ENCODE assay signal across 1 cellular context in the genomic region with DNA sequence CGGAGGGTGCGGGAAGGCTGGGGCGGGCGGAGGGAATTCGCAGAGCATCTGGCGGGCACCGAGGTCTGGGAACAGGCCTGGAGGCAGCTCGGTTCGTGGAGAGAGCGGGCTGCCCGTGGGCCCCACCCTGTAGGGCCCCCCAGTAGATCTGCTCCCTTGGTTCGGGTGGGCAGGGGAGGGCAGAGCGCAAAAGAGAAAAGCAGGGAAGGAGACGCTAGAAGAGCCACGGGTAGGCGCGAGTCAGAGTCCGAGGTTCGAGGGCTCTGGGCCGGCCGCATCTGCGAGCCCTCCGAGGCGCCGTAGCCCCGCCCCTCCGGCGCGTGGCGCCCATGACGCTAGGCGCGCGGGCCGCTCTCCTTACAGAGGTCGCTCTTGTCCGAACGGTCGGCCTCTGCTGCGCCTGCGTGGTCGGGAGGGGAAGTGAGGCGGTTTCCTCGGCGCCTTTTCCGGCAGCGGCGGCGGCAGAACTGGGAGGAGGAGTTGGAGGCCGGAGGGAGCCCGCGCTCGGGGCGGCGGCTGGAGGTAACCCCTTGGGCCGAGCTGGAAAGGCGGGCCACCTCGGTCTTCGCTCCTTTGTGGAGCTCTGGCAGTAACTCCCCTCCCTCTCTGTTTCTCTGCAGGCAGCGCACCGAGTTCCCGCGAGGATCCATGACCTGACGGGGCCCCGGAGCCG.
TF ChIP-seq lines count a peak whose summit lies in the region.

ARF6 (plus strand) TSS at position 447 of the 673 bp plus-strand sequence. CDS start 655 bp downstream, outside the sequence.

TF ChIP-seq in K562, 482 proteins besides CTCF, POLR2A, EP300 and RAD21 (continued from another document and continues in another):
- TF ChIP-seq SAP30 (IDR thresholded peaks at IDR 0.05; ENCODE audit: borderline replicate concordance, insufficient read depth, low read depth, low read length, poor library complexity, severe bottlenecking) (no peak), C11orf30 (IDR thresholded peaks at IDR 0.05; ENCODE audit: low read depth) (peak; percentile 34), TEAD2 (tag; IDR thresholded peaks at IDR 0.05) (no peak), FOXK1 (CRISPR knock-in tag; IDR thresholded peaks at IDR 0.05; ENCODE audit: borderline replicate concordance) (no peak), GABPB1 (CRISPR knock-in tag; IDR thresholded peaks at IDR 0.05) (peak; percentile 30), CSDE1 (IDR thresholded peaks at IDR 0.05) (no peak), NFIC (IDR thresholded peaks at IDR 0.05) (0 out of 2 replicates have a peak, but pooled peaks have one; percentile 19), CREB3L1 (IDR thresholded peaks at IDR 0.05; ENCODE audit: borderline replicate concordance, low read depth) (peak; percentile 73), SIN3B (IDR thresholded peaks at IDR 0.05; ENCODE audit: low read depth) (peak; percentile 39; the same call in 1 of the 2 replicates), HDAC8 (tag; IDR thresholded peaks at IDR 0.05) (0 out of 2 replicates have a peak, but pooled peaks have one; percentile 51), CHD1 (IDR thresholded peaks at IDR 0.05; ENCODE audit: low read length) (no peak), KDM5B (IDR thresholded peaks at IDR 0.05; ENCODE audit: insufficient replicate concordance, low read depth, low read length) (peak; percentile 82), NFRKB (IDR thresholded peaks at IDR 0.05; ENCODE audit: low read depth) (0 out of 2 replicates have a peak, but pooled peaks have one; percentile 26), ZNF347 (CRISPR knock-in tag; IDR thresholded peaks at IDR 0.05; ENCODE audit: low read depth) (no peak), MTA3 (IDR thresholded peaks at IDR 0.05; ENCODE audit: borderline replicate concordance) (peak; percentile 94), KAT8 (IDR thresholded peaks at IDR 0.05; ENCODE audit: low read depth) (no peak), PHTF2 (CRISPR knock-in tag; IDR thresholded peaks at IDR 0.05) (no peak), GTF2E2 (tag; IDR thresholded peaks at IDR 0.05) (peak; percentile 77; the same call in 1 of the 2 replicates), RBFOX2 (IDR thresholded peaks at IDR 0.05; ENCODE audit: low read depth, low read length) (peak; percentile 95), ARID1B (IDR thresholded peaks at IDR 0.05) (no peak), RNF2 (IDR thresholded peaks at IDR 0.05) (no peak; the same call in 1 of the 2 replicates), NR4A1 (CRISPR knock-in tag; IDR thresholded peaks at IDR 0.05) (0 out of 2 replicates have a peak, but pooled peaks have one; percentile 16), NR4A1 (tag; IDR thresholded peaks at IDR 0.05) (no peak), ZC3H4 (CRISPR knock-in tag; IDR thresholded peaks at IDR 0.05; ENCODE audit: borderline replicate concordance) (no peak), PHB2 (IDR thresholded peaks at IDR 0.05; ENCODE audit: low read depth) (no peak), NCOR1 (IDR thresholded peaks at IDR 0.05) (peak; percentile 24; the same call in 1 of the 2 replicates), RFX5 (IDR thresholded peaks at IDR 0.05; ENCODE audit: low read depth, low read length) (no peak), PCBP1 (IDR thresholded peaks at IDR 0.05; ENCODE audit: low read depth, low read length, poor library complexity, severe bottlenecking) (peak; percentile 59), SPI1 (IDR thresholded peaks at IDR 0.05; ENCODE audit: borderline replicate concordance, low read depth, low read length) (peak; percentile 89), ZNF695 (CRISPR knock-in tag; IDR thresholded peaks at IDR 0.05) (no peak), THAP7 (CRISPR knock-in tag; IDR thresholded peaks at IDR 0.05) (0 out of 2 replicates have a peak, but pooled peaks have one; percentile 63), FOXP1 (CRISPR knock-in tag; IDR thresholded peaks at IDR 0.05) (0 out of 2 replicates have a peak, but pooled peaks have one; percentile 61), TBP (optimal IDR thresholded peaks at IDR 0.05; ENCODE audit: low read depth, low read length) (peak; percentile 70), MCM2 (IDR thresholded peaks at IDR 0.05; ENCODE audit: low read depth) (no peak)
- TF ChIP-seq, protein P1, sequence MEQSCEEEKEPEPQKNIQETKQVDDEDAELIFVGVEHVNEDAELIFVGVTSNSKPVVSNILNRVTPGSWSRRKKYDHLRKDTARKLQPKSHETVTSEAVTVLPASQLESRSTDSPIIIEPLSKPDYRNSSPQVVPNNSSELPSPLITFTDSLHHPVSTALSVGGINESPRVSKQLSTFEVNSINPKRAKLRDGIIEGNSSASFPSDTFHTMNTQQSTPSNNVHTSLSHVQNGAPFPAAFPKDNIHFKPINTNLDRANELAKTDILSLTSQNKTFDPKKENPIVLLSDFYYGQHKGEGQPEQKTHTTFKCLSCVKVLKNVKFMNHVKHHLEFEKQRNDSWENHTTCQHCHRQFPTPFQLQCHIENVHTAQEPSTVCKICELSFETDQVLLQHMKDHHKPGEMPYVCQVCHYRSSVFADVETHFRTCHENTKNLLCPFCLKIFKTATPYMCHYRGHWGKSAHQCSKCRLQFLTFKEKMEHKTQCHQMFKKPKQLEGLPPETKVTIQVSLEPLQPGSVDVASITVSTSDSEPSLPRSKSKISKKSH (CRISPR knock-in tag; IDR thresholded peaks at IDR 0.05), result no peak
- TF ChIP-seq, protein P2, sequence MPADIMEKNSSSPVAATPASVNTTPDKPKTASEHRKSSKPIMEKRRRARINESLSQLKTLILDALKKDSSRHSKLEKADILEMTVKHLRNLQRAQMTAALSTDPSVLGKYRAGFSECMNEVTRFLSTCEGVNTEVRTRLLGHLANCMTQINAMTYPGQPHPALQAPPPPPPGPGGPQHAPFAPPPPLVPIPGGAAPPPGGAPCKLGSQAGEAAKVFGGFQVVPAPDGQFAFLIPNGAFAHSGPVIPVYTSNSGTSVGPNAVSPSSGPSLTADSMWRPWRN (IDR thresholded peaks at IDR 0.05; ENCODE audit: low read depth), result peak; percentile 68; the same call in 1 of the 2 replicates
- TF ChIP-seq, protein P3, sequence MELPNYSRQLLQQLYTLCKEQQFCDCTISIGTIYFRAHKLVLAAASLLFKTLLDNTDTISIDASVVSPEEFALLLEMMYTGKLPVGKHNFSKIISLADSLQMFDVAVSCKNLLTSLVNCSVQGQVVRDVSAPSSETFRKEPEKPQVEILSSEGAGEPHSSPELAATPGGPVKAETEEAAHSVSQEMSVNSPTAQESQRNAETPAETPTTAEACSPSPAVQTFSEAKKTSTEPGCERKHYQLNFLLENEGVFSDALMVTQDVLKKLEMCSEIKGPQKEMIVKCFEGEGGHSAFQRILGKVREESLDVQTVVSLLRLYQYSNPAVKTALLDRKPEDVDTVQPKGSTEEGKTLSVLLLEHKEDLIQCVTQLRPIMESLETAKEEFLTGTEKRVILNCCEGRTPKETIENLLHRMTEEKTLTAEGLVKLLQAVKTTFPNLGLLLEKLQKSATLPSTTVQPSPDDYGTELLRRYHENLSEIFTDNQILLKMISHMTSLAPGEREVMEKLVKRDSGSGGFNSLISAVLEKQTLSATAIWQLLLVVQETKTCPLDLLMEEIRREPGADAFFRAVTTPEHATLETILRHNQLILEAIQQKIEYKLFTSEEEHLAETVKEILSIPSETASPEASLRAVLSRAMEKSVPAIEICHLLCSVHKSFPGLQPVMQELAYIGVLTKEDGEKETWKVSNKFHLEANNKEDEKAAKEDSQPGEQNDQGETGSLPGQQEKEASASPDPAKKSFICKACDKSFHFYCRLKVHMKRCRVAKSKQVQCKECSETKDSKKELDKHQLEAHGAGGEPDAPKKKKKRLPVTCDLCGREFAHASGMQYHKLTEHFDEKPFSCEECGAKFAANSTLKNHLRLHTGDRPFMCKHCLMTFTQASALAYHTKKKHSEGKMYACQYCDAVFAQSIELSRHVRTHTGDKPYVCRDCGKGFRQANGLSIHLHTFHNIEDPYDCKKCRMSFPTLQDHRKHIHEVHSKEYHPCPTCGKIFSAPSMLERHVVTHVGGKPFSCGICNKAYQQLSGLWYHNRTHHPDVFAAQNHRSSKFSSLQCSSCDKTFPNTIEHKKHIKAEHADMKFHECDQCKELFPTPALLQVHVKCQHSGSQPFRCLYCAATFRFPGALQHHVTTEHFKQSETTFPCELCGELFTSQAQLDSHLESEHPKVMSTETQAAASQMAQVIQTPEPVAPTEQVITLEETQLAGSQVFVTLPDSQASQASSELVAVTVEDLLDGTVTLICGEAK (IDR thresholded peaks at IDR 0.05), result peak; percentile 76
- TF ChIP-seq, protein P3 (CRISPR knock-in tag; IDR thresholded peaks at IDR 0.05), result no peak
- TF ChIP-seq, protein P4, sequence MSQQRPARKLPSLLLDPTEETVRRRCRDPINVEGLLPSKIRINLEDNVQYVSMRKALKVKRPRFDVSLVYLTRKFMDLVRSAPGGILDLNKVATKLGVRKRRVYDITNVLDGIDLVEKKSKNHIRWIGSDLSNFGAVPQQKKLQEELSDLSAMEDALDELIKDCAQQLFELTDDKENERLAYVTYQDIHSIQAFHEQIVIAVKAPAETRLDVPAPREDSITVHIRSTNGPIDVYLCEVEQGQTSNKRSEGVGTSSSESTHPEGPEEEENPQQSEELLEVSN (IDR thresholded peaks at IDR 0.05; ENCODE audit: borderline replicate concordance in 1 of 2, extremely low read depth in 1 of 2, insufficient read depth in 1 of 2, insufficient read length in 1 of 2, low read depth in 1 of 2, low read length in 1 of 2, poor library complexity in 1 of 2, severe bottlenecking in 1 of 2), result peak; percentile 70 to 89
- TF ChIP-seq, protein P5, sequence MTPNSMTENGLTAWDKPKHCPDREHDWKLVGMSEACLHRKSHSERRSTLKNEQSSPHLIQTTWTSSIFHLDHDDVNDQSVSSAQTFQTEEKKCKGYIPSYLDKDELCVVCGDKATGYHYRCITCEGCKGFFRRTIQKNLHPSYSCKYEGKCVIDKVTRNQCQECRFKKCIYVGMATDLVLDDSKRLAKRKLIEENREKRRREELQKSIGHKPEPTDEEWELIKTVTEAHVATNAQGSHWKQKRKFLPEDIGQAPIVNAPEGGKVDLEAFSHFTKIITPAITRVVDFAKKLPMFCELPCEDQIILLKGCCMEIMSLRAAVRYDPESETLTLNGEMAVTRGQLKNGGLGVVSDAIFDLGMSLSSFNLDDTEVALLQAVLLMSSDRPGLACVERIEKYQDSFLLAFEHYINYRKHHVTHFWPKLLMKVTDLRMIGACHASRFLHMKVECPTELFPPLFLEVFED (CRISPR knock-in tag; conservative IDR thresholded peaks at IDR 0.05), result peak; percentile 61; the same call in 1 of the 2 replicates
- TF ChIP-seq, protein P6, sequence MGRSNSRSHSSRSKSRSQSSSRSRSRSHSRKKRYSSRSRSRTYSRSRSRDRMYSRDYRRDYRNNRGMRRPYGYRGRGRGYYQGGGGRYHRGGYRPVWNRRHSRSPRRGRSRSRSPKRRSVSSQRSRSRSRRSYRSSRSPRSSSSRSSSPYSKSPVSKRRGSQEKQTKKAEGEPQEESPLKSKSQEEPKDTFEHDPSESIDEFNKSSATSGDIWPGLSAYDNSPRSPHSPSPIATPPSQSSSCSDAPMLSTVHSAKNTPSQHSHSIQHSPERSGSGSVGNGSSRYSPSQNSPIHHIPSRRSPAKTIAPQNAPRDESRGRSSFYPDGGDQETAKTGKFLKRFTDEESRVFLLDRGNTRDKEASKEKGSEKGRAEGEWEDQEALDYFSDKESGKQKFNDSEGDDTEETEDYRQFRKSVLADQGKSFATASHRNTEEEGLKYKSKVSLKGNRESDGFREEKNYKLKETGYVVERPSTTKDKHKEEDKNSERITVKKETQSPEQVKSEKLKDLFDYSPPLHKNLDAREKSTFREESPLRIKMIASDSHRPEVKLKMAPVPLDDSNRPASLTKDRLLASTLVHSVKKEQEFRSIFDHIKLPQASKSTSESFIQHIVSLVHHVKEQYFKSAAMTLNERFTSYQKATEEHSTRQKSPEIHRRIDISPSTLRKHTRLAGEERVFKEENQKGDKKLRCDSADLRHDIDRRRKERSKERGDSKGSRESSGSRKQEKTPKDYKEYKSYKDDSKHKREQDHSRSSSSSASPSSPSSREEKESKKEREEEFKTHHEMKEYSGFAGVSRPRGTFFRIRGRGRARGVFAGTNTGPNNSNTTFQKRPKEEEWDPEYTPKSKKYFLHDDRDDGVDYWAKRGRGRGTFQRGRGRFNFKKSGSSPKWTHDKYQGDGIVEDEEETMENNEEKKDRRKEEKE (IDR thresholded peaks at IDR 0.05; ENCODE audit: borderline replicate concordance in 1 of 2, control insufficient read depth in 1 of 2, low read depth in 2 of 2, low read length in 1 of 2), result 0 out of 4 replicates have a peak, but pooled peaks of 1 of the 2 experiments have one; percentile 26
